9 cellular contexts compared by ENCODE assay signal in genomic region chr5:161676109-161676508, GRCh38. TPM values are rescaled to one million over a fixed set of nuclear protein-coding genes. Genes with fewer than 3 reads are reported as not detected.
DNase-seq lines count a peak whose midpoint lies in the region; ATAC-seq and TF ChIP-seq lines count a peak whose summit lies in the region.
"Had no signal": no experiment of that assay in that cellular context is flagged by ENCODE, and none has a peak within 500 bp of the region (broad histone marks: within the 10 kb centered on the region; RNA-seq: fewer than 3 reads in every experiment).

No MANE protein-coding gene starts in this region.

- peak; percentile 84 for ATAC-seq in GM21737 (IDR thresholded peaks at IDR 0.05; ENCODE audit: unreplicated experiment)

- DNase-seq in LHCN-M2 (ENCODE audit: low read depth) (peak; percentile 0), endothelial cell (ENCODE audit: low spot score) (no peak), activated T-cell treated with anti-CD3 and anti-CD28 coated beads for 4 hours (no peak), ecto neural progenitor cell (ENCODE audit: low spot score) (no peak)
- no peak for DNase-seq in activated CD4-positive, alpha-beta T cell treated with anti-CD3 and anti-CD28 coated beads, Interleukin-2, amount 50 U/mL, for 48 hours
- DNase-seq in activated CD4-positive, alpha-beta T cell treated with anti-CD3 and anti-CD28 coated beads, Interleukin-2, amount 10 ng/mL, durations not matched to agents 24 days and 14 days: no peak

- no peak overlapping the region for H3K4me3 Mint-ChIP-seq in endothelial cell (ENCODE audit: unreplicated experiment)
- no peak overlapping the region for H3K4me3 Mint-ChIP-seq in activated CD4-positive, alpha-beta T cell treated with anti-CD3 and anti-CD28 coated beads, Interleukin-2, amount 10 ng/mL, durations not matched to agents 24 days and 14 days
- H3K4me3 Mint-ChIP-seq: central memory CD8-positive, alpha-beta T cell had no signal

- no peaks in the 10 kb centered on the region for H3K4me1 Mint-ChIP-seq in endothelial cell (ENCODE audit: unreplicated experiment)
- no peaks in the 10 kb centered on the region for H3K4me1 Mint-ChIP-seq in activated CD4-positive, alpha-beta T cell treated with anti-CD3 and anti-CD28 coated beads, Interleukin-2, amount 10 ng/mL, durations not matched to agents 24 days and 14 days
- H3K4me1 Mint-ChIP-seq: central memory CD8-positive, alpha-beta T cell had no signal

- no peak overlapping the region for H3K27ac Mint-ChIP-seq in endothelial cell (ENCODE audit: unreplicated experiment)
- no peak overlapping the region for H3K27ac Mint-ChIP-seq in activated CD4-positive, alpha-beta T cell treated with anti-CD3 and anti-CD28 coated beads, Interleukin-2, amount 10 ng/mL, durations not matched to agents 24 days and 14 days

- intact Hi-C loops in activated CD4-positive, alpha-beta T cell treated with anti-CD3 and anti-CD28 coated beads, Interleukin-2, amount 10 ng/mL, durations not matched to agents 24 days and 14 days (cut with micrococcal nuclease): no loop called here

- H3K36me3 Mint-ChIP-seq in endothelial cell (ENCODE audit: low read depth, unreplicated experiment): no peaks in the 10 kb centered on the region
- H3K36me3 Mint-ChIP-seq in activated CD4-positive, alpha-beta T cell treated with anti-CD3 and anti-CD28 coated beads, Interleukin-2, amount 10 ng/mL, durations not matched to agents 24 days and 14 days (ENCODE audit: low read depth): no peaks in the 10 kb centered on the region

- TF ChIP-seq CTCF in GM12872 (IDR thresholded peaks at IDR 0.05; ENCODE audit: insufficient read depth, low read depth, low read length) (peak; percentile 86), endothelial cell (IDR thresholded peaks at IDR 0.05; ENCODE audit: unreplicated experiment) (peak; percentile 67)

- H3K9me3 Mint-ChIP-seq in endothelial cell (ENCODE audit: unreplicated experiment): no peaks in the 10 kb centered on the region
- no peaks in the 10 kb centered on the region for H3K9me3 Mint-ChIP-seq in activated CD4-positive, alpha-beta T cell treated with anti-CD3 and anti-CD28 coated beads, Interleukin-2, amount 10 ng/mL, durations not matched to agents 24 days and 14 days

- H3K27me3 Mint-ChIP-seq in endothelial cell (ENCODE audit: unreplicated experiment): peaks cover 2% of the 10 kb centered on the region
- no peaks in the 10 kb centered on the region for H3K27me3 Mint-ChIP-seq in activated CD4-positive, alpha-beta T cell treated with anti-CD3 and anti-CD28 coated beads, Interleukin-2, amount 10 ng/mL, durations not matched to agents 24 days and 14 days
- H3K27me3 Mint-ChIP-seq: central memory CD8-positive, alpha-beta T cell had no signal

RNA-seq across cellular contexts. Expression of gene GABRA6, which starts 9.4 kb away (rescaled TPM):
- total RNA-seq in LHCN-M2 (2014; rRNA removed): not detected in 2 replicates
- not detected for polyA plus RNA-seq in LHCN-M2 (2012)
- not detected for total RNA-seq in endothelial cell (ENCODE audit: unreplicated experiment)
- total RNA-seq in activated CD4-positive, alpha-beta T cell treated with anti-CD3 and anti-CD28 coated beads, Interleukin-2, amount 10 ng/mL, durations not matched to agents 24 days and 14 days: not detected in 2 replicates
